ENCODE assay signal across 28 cellular contexts in the genomic region with DNA sequence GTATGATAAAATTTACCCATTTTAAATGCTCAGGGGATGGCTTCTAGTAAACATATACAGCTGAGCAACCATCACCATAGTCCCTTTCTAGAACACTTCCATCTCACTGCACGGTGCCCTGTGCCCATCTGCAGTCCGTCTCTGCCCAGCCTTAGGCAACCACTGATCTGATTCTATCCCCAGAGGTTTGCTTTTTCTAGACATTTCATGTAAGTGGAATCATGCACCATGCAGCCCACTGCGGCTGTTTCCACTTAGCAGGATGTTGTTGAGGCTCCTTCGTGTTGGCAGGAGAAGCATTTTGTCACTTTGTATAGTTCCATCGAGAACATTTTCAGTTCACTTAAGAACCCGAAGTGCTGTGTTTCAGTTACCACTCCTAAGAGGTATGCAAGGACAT.
"Had no signal": no experiment of that assay in that cellular context is flagged by ENCODE, and none has a peak within 500 bp of the region (broad histone marks: within the 10 kb centered on the region; RNA-seq: fewer than 3 reads in every experiment).

No MANE protein-coding gene starts in this region.

- H3K9me3 ChIP-seq: SJCRH30 had no signal

- H3K4me2 ChIP-seq: KMS-11 had no signal

- ATAC-seq: activated T-helper 17 cell treated with anti-CD3 and anti-CD28 coated beads, Interleukin-2, amount 50 U/mL, for 72 hours; Panc1; WTC11 had no signal

- H3K4me1 ChIP-seq: SJCRH30 had no signal

- H3K4me3 ChIP-seq: SJCRH30 had no signal

- H3K9me3 Mint-ChIP-seq: T-helper 1 cell treated with Interleukin-12 subunit alpha and Interleukin-12 subunit beta and Interleukin-4 antibody, amounts not matched to agents 30 μg/mL and 1 μg/mL, for 36 hours had no signal

- H3K27ac ChIP-seq: KMS-11, RWPE1, SJCRH30 had no signal

- H3K4me3 Mint-ChIP-seq: activated naive CD8-positive, alpha-beta T cell treated with anti-CD3 and anti-CD28 coated beads, Interleukin-2, amount 10 ng/mL, durations not matched to agents 7 days and 5 days; activated T-helper 17 cell treated with anti-CD3 and anti-CD28 coated beads, Interleukin-2, amount 50 U/mL, for 72 hours; T-helper 1 cell treated with Interleukin-12 subunit alpha and Interleukin-12 subunit beta and Interleukin-4 antibody, amounts not matched to agents 30 μg/mL and 1 μg/mL, for 36 hours; WTC11 had no signal

- H3K36me3 ChIP-seq: SJCRH30 had no signal

- H3K36me3 Mint-ChIP-seq: activated naive CD8-positive, alpha-beta T cell treated with anti-CD3 and anti-CD28 coated beads, Interleukin-2, amount 10 ng/mL, durations not matched to agents 7 days and 5 days had no signal

- H3K27ac Mint-ChIP-seq: activated naive CD8-positive, alpha-beta T cell treated with anti-CD3 and anti-CD28 coated beads, Interleukin-2, amount 10 ng/mL, durations not matched to agents 7 days and 5 days; activated T-helper 17 cell treated with anti-CD3 and anti-CD28 coated beads, Interleukin-2, amount 50 U/mL, for 72 hours; T-helper 1 cell treated with Interleukin-12 subunit alpha and Interleukin-12 subunit beta and Interleukin-4 antibody, amounts not matched to agents 30 μg/mL and 1 μg/mL, for 36 hours; WTC11 had no signal

- H3K4me1 Mint-ChIP-seq: activated naive CD8-positive, alpha-beta T cell treated with anti-CD3 and anti-CD28 coated beads, Interleukin-2, amount 10 ng/mL, durations not matched to agents 7 days and 5 days; activated T-helper 17 cell treated with anti-CD3 and anti-CD28 coated beads, Interleukin-2, amount 50 U/mL, for 72 hours; WTC11 had no signal

- H3K9ac ChIP-seq: KMS-11 had no signal

- DNase-seq: activated CD4-positive, alpha-beta T cell treated with anti-CD3 and anti-CD28 coated beads for 48 hours; activated CD4-positive, alpha-beta T cell treated with anti-CD3 and anti-CD28 coated beads, Interleukin-2, amount 50 U/mL, for 4 hours; activated CD4-positive, CD25-positive, alpha-beta regulatory T cell treated with anti-CD3 and anti-CD28 coated beads, Interleukin-2, amount 50 U/mL, for 72 hours; activated gamma-delta T cell; activated naive CD4-positive, alpha-beta T cell treated with anti-CD3 and anti-CD28 coated beads, Interleukin-2, amount 50 U/mL, for 16 hours; activated naive CD8-positive, alpha-beta T cell treated with anti-CD3 and anti-CD28 coated beads, Interleukin-2, amount 10 ng/mL, durations not matched to agents 7 days and 5 days; activated T-cell treated with anti-CD3 and anti-CD28 coated beads for 4 hours; activated T-cell treated with anti-CD3 and anti-CD28 coated beads, Interleukin-2, amount 50 U/mL, for 48 hours; aorta; central memory CD4-positive, alpha-beta T cell; MV-4-11; NCI-H1092 treated with DMSO at 0.1 percent for 48 hours; NCI-H1436; NCI-H1694 treated with DMSO at 0.1 percent for 48 hours; NCI-H2029 treated with DMSO at 0.1 percent for 48 hours; NCI-H345; NCI-H510A; NCI-H526 treated with DMSO at 0.1 percent for 48 hours; NCI-H82; OCI-M1; Right ventricle myocardium superior; SJCRH30 had no signal
